Comparison of ENCODE assay signal across 17 cellular contexts in genomic region chr5:53337827-53338226, GRCh38.
"Had no signal": no experiment of that assay in that cellular context is flagged by ENCODE, and none has a peak within 500 bp of the region (broad histone marks: within the 10 kb centered on the region; RNA-seq: fewer than 3 reads in every experiment).

No MANE protein-coding gene starts in this region.

- H3K4me3 ChIP-seq: colonic mucosa, esophagus muscularis mucosa, hepatocyte, prostate gland, right lobe of liver, tibial artery, upper lobe of left lung, vagina had no signal

- H3K27ac ChIP-seq: colonic mucosa, esophagus muscularis mucosa, hepatocyte, parathyroid adenoma, prostate gland, right lobe of liver, tibial artery, upper lobe of left lung, vagina had no signal

- ATAC-seq: naive thymus-derived CD4-positive, alpha-beta T cell; right lobe of liver; stimulated activated effector memory CD8-positive, alpha-beta T cell treated with anti-CD3 and anti-CD28 coated beads, Interleukin-12 subunit alpha, Interleukin-12 subunit beta, amount 100 ng/mL, for 72 hours had no signal

- H3K9me3 ChIP-seq: colonic mucosa, esophagus muscularis mucosa, prostate gland, right lobe of liver, tibial artery, upper lobe of left lung, vagina had no signal

- H3K79me2 ChIP-seq: hepatocyte, parathyroid adenoma had no signal

- H3K4me2 ChIP-seq: hepatocyte had no signal

- H3K9ac ChIP-seq: parathyroid adenoma had no signal

- H3K27me3 ChIP-seq: colonic mucosa, esophagus muscularis mucosa, hepatocyte, right lobe of liver, tibial artery, upper lobe of left lung, vagina had no signal

- H2AFZ ChIP-seq: hepatocyte, parathyroid adenoma had no signal

- H3K4me1 ChIP-seq: colonic mucosa, parathyroid adenoma, right lobe of liver, upper lobe of left lung, vagina had no signal

- H3K36me3 ChIP-seq: colonic mucosa, esophagus muscularis mucosa, prostate gland, right lobe of liver, tibial artery, upper lobe of left lung, vagina had no signal

- DNase-seq: colonic mucosa; dermis blood vessel endothelial cell; kidney glomerular epithelial cell; naive thymus-derived CD4-positive, alpha-beta T cell; nephron progenitor cell; retina; right lobe of liver; stimulated activated CD4-positive, alpha-beta T cell treated with anti-CD3 and anti-CD28 coated beads, Interleukin-4, amount 100 ng/mL, for 1 hour; stimulated activated CD8-positive, alpha-beta memory T cell treated with anti-CD3 and anti-CD28 coated beads, Interleukin-4, amount 100 ng/mL, for 48 hours; tibial artery; upper lobe of left lung had no signal
